Comparison of ENCODE assay signal across 1 cellular context in the genomic region with DNA sequence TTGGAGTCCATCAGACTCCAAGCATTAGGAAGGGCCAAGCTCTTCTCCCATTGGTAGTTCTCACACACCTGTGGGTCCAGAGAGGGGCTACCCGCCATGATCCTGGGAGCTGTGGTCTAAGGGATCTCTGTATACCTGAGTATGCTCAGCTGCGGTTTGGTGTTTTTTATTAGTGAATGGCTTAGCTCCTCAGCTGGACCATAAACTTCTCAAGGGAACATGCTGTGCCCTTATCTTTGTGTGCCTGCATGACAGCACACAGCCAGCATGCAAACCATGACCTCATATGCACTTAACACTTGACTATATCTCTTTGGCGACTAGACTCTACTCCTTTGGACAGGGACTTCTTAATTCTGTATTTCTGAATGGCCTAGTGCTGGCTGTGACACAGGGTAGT.
TF ChIP-seq lines count a peak whose summit lies in the region.

No MANE protein-coding gene starts in this region.

TF ChIP-seq in HEK293, 187 proteins besides CTCF, POLR2A, EP300 and RAD21 (continued from another document and continues in another):
- TF ChIP-seq, protein P1, sequence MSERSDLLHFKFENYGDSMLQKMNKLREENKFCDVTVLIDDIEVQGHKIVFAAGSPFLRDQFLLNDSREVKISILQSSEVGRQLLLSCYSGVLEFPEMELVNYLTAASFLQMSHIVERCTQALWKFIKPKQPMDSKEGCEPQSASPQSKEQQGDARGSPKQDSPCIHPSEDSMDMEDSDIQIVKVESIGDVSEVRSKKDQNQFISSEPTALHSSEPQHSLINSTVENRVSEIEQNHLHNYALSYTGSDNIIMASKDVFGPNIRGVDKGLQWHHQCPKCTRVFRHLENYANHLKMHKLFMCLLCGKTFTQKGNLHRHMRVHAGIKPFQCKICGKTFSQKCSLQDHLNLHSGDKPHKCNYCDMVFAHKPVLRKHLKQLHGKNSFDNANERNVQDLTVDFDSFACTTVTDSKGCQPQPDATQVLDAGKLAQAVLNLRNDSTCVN (tag by site-specific recombination; optimal IDR thresholded peaks at IDR 0.05): no peak
- TF ChIP-seq ZNF184 (tag by site-specific recombination; IDR thresholded peaks at IDR 0.05) (no peak), ZBTB20 (tag by site-specific recombination; IDR thresholded peaks at IDR 0.05) (no peak), ZNF623 (tag by site-specific recombination; IDR thresholded peaks at IDR 0.05) (no peak), GLI2 (tag by site-specific recombination; IDR thresholded peaks at IDR 0.05; ENCODE audit: borderline replicate concordance, low read depth) (peak; percentile 85; the same call in 1 of the 2 replicates), ZFP3 (tag by site-specific recombination; IDR thresholded peaks at IDR 0.05; ENCODE audit: low read depth) (peak; percentile 49; the same call in 1 of the 2 replicates), ZNF23 (tag by site-specific recombination; IDR thresholded peaks at IDR 0.05; ENCODE audit: borderline replicate concordance) (no peak), ZNF621 (tag by site-specific recombination; IDR thresholded peaks at IDR 0.05) (no peak), ZNF292 (tag by site-specific recombination; IDR thresholded peaks at IDR 0.05; ENCODE audit: borderline replicate concordance, low read depth) (no peak), ZNF146 (tag by site-specific recombination; IDR thresholded peaks at IDR 0.05) (no peak), ZNF837 (tag by site-specific recombination; IDR thresholded peaks at IDR 0.05) (no peak), ZNF555 (tag by site-specific recombination; conservative IDR thresholded peaks at IDR 0.05) (no peak), ZNF707 (tag by site-specific recombination; IDR thresholded peaks at IDR 0.05) (no peak), GLIS2 (tag by site-specific recombination; IDR thresholded peaks at IDR 0.05) (no peak), ZNF777 (tag by site-specific recombination; IDR thresholded peaks at IDR 0.05; ENCODE audit: borderline replicate concordance) (no peak), ZNF76 (tag by site-specific recombination; IDR thresholded peaks at IDR 0.05; ENCODE audit: borderline replicate concordance, low read depth) (no peak), IKZF3 (tag by site-specific recombination; IDR thresholded peaks at IDR 0.05) (peak; percentile 72; the same call in 1 of the 2 replicates), ZNF350 (tag by site-specific recombination; IDR thresholded peaks at IDR 0.05) (no peak), ZNF785 (tag by site-specific recombination; IDR thresholded peaks at IDR 0.05) (no peak), ZNF701 (tag by site-specific recombination; IDR thresholded peaks at IDR 0.05) (no peak), TRIM28 (IDR thresholded peaks at IDR 0.05; ENCODE audit: borderline replicate concordance, low read length) (peak; percentile 93), GLIS1 (tag by site-specific recombination; IDR thresholded peaks at IDR 0.05) (0 out of 2 replicates have a peak, but pooled peaks have one; percentile 30), ZNF548 (tag by site-specific recombination; IDR thresholded peaks at IDR 0.05) (no peak), ZFHX2 (tag by site-specific recombination; conservative IDR thresholded peaks at IDR 0.05) (no peak), HOXC10 (CRISPR knock-in tag; IDR thresholded peaks at IDR 0.05) (no peak), ZNF202 (tag by site-specific recombination; IDR thresholded peaks at IDR 0.05; ENCODE audit: borderline replicate concordance) (no peak), ZSCAN16 (tag by site-specific recombination; IDR thresholded peaks at IDR 0.05) (no peak)
- TF ChIP-seq, protein P2, sequence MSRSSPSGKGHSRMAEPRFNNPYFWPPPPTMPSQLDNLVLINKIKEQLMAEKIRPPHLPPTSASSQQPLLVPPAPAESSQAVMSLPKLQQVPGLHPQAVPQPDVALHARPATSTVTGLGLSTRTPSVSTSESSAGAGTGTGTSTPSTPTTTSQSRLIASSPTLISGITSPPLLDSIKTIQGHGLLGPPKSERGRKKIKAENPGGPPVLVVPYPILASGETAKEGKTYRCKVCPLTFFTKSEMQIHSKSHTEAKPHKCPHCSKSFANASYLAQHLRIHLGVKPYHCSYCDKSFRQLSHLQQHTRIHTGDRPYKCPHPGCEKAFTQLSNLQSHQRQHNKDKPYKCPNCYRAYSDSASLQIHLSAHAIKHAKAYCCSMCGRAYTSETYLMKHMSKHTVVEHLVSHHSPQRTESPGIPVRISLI (tag by site-specific recombination; IDR thresholded peaks at IDR 0.05): no peak
- TF ChIP-seq, protein P3, sequence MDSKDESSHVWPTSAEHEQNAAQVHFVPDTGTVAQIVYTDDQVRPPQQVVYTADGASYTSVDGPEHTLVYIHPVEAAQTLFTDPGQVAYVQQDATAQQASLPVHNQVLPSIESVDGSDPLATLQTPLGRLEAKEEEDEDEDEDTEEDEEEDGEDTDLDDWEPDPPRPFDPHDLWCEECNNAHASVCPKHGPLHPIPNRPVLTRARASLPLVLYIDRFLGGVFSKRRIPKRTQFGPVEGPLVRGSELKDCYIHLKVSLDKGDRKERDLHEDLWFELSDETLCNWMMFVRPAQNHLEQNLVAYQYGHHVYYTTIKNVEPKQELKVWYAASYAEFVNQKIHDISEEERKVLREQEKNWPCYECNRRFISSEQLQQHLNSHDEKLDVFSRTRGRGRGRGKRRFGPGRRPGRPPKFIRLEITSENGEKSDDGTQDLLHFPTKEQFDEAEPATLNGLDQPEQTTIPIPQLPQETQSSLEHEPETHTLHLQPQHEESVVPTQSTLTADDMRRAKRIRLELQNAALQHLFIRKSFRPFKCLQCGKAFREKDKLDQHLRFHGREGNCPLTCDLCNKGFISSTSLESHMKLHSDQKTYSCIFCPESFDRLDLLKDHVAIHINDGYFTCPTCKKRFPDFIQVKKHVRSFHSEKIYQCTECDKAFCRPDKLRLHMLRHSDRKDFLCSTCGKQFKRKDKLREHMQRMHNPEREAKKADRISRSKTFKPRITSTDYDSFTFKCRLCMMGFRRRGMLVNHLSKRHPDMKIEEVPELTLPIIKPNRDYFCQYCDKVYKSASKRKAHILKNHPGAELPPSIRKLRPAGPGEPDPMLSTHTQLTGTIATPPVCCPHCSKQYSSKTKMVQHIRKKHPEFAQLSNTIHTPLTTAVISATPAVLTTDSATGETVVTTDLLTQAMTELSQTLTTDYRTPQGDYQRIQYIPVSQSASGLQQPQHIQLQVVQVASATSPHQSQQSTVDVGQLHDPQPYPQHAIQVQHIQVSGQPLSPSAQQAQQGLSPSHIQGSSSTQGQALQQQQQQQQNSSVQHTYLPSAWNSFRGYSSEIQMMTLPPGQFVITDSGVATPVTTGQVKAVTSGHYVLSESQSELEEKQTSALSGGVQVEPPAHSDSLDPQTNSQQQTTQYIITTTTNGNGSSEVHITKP (tag by site-specific recombination; IDR thresholded peaks at IDR 0.05): no peak
- TF ChIP-seq, protein P4, sequence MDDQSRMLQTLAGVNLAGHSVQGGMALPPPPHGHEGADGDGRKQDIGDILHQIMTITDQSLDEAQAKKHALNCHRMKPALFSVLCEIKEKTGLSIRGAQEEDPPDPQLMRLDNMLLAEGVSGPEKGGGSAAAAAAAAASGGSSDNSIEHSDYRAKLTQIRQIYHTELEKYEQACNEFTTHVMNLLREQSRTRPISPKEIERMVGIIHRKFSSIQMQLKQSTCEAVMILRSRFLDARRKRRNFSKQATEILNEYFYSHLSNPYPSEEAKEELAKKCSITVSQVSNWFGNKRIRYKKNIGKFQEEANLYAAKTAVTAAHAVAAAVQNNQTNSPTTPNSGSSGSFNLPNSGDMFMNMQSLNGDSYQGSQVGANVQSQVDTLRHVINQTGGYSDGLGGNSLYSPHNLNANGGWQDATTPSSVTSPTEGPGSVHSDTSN (CRISPR knock-in tag; IDR thresholded peaks at IDR 0.05): no peak
- TF ChIP-seq, protein P5, sequence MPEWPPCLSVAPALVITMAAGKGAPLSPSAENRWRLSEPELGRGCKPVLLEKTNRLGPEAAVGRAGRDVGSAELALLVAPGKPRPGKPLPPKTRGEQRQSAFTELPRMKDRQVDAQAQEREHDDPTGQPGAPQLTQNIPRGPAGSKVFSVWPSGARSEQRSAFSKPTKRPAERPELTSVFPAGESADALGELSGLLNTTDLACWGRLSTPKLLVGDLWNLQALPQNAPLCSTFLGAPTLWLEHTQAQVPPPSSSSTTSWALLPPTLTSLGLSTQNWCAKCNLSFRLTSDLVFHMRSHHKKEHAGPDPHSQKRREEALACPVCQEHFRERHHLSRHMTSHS (tag by site-specific recombination; IDR thresholded peaks at IDR 0.05): no peak
- TF ChIP-seq, protein P6, sequence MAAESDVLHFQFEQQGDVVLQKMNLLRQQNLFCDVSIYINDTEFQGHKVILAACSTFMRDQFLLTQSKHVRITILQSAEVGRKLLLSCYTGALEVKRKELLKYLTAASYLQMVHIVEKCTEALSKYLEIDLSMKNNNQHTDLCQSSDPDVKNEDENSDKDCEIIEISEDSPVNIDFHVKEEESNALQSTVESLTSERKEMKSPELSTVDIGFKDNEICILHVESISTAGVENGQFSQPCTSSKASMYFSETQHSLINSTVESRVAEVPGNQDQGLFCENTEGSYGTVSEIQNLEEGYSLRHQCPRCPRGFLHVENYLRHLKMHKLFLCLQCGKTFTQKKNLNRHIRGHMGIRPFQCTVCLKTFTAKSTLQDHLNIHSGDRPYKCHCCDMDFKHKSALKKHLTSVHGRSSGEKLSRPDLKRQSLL (tag by site-specific recombination; IDR thresholded peaks at IDR 0.05): no peak
- TF ChIP-seq, protein P7, sequence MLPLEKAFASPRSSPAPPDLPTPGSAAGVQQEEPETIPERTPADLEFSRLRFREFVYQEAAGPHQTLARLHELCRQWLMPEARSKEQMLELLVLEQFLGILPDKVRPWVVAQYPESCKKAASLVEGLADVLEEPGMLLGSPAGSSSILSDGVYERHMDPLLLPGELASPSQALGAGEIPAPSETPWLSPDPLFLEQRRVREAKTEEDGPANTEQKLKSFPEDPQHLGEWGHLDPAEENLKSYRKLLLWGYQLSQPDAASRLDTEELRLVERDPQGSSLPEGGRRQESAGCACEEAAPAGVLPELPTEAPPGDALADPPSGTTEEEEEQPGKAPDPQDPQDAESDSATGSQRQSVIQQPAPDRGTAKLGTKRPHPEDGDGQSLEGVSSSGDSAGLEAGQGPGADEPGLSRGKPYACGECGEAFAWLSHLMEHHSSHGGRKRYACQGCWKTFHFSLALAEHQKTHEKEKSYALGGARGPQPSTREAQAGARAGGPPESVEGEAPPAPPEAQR (tag by site-specific recombination; IDR thresholded peaks at IDR 0.05): no peak
- TF ChIP-seq, protein P8, sequence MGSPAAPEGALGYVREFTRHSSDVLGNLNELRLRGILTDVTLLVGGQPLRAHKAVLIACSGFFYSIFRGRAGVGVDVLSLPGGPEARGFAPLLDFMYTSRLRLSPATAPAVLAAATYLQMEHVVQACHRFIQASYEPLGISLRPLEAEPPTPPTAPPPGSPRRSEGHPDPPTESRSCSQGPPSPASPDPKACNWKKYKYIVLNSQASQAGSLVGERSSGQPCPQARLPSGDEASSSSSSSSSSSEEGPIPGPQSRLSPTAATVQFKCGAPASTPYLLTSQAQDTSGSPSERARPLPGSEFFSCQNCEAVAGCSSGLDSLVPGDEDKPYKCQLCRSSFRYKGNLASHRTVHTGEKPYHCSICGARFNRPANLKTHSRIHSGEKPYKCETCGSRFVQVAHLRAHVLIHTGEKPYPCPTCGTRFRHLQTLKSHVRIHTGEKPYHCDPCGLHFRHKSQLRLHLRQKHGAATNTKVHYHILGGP (tag by site-specific recombination; IDR thresholded peaks at IDR 0.05): no peak
- TF ChIP-seq, protein P9, sequence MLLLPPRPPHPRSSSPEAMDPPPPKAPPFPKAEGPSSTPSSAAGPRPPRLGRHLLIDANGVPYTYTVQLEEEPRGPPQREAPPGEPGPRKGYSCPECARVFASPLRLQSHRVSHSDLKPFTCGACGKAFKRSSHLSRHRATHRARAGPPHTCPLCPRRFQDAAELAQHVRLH (tag by site-specific recombination; IDR thresholded peaks at IDR 0.05): peak; percentile 64; the same call in 1 of the 2 replicates
- TF ChIP-seq, protein P10, sequence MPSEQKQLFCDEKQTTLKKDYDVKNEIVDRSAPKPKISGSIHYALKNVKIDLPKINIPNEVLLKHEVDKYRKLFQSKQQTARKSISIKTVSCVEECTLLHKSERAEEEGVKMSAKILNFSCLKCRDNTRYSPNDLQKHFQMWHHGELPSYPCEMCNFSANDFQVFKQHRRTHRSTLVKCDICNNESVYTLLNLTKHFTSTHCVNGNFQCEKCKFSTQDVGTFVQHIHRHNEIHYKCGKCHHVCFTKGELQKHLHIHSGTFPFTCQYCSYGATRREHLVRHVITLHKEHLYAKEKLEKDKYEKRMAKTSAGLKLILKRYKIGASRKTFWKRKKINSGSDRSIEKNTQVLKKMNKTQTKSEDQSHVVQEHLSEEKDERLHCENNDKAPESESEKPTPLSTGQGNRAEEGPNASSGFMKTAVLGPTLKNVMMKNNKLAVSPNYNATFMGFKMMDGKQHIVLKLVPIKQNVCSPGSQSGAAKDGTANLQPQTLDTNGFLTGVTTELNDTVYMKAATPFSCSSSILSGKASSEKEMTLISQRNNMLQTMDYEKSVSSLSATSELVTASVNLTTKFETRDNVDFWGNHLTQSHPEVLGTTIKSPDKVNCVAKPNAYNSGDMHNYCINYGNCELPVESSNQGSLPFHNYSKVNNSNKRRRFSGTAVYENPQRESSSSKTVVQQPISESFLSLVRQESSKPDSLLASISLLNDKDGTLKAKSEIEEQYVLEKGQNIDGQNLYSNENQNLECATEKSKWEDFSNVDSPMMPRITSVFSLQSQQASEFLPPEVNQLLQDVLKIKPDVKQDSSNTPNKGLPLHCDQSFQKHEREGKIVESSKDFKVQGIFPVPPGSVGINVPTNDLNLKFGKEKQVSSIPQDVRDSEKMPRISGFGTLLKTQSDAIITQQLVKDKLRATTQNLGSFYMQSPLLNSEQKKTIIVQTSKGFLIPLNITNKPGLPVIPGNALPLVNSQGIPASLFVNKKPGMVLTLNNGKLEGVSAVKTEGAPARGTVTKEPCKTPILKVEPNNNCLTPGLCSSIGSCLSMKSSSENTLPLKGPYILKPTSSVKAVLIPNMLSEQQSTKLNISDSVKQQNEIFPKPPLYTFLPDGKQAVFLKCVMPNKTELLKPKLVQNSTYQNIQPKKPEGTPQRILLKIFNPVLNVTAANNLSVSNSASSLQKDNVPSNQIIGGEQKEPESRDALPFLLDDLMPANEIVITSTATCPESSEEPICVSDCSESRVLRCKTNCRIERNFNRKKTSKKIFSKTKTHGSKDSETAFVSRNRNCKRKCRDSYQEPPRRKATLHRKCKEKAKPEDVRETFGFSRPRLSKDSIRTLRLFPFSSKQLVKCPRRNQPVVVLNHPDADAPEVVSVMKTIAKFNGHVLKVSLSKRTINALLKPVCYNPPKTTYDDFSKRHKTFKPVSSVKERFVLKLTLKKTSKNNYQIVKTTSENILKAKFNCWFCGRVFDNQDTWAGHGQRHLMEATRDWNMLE (tag by site-specific recombination; conservative IDR thresholded peaks at IDR 0.05; ENCODE audit: low read depth): no peak
- TF ChIP-seq, protein P11, sequence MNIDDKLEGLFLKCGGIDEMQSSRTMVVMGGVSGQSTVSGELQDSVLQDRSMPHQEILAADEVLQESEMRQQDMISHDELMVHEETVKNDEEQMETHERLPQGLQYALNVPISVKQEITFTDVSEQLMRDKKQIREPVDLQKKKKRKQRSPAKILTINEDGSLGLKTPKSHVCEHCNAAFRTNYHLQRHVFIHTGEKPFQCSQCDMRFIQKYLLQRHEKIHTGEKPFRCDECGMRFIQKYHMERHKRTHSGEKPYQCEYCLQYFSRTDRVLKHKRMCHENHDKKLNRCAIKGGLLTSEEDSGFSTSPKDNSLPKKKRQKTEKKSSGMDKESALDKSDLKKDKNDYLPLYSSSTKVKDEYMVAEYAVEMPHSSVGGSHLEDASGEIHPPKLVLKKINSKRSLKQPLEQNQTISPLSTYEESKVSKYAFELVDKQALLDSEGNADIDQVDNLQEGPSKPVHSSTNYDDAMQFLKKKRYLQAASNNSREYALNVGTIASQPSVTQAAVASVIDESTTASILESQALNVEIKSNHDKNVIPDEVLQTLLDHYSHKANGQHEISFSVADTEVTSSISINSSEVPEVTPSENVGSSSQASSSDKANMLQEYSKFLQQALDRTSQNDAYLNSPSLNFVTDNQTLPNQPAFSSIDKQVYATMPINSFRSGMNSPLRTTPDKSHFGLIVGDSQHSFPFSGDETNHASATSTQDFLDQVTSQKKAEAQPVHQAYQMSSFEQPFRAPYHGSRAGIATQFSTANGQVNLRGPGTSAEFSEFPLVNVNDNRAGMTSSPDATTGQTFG (tag by site-specific recombination; IDR thresholded peaks at IDR 0.05; ENCODE audit: borderline replicate concordance): no peak
